In the genomic region with DNA sequence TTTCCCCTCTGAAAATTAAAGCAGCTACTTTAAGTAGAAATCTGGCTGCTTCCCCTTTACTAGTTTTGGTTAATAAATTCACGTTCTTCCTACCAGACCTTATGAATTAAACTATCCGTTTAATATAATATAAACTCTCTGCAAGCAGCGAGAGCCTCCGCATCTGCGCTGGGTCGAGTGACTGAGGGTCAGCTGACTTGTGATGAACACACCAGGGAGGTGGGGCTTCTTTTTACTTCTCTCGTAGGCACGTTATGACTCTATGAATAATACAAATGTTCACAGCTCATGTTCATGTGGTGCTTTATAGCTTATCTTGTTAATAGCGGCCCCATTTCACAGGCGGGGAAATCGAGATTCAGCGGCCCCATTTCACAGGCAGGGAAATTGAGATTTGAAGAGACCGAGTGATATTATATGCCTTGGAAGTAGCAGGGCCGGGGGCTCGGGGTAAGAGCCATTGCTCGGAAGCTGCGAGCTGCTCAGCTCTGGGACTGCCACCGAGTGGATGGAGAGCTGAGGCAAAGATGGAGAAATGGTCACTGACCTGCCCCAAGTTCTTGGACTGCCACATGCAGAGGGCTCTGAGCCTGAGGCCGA, we compare ENCODE assay signal across 10 cellular contexts. TPM values are rescaled to one million over a fixed set of nuclear protein-coding genes. Genes with fewer than 3 reads are reported as not detected.
DNase-seq lines count a peak whose midpoint lies in the region; ATAC-seq and TF ChIP-seq lines count a peak whose summit lies in the region.
"Had no signal": no experiment of that assay in that cellular context is flagged by ENCODE, and none has a peak within 500 bp of the region (broad histone marks: within the 10 kb centered on the region; RNA-seq: fewer than 3 reads in every experiment).

No MANE protein-coding gene starts in this region.

- peak overlapping the region; percentile 14 to 82 (median 75) for H3K27ac ChIP-seq in esophagus squamous epithelium

- H3K4me1 ChIP-seq in esophagus squamous epithelium: peaks cover 5 to 66% (median 25%) of the 10 kb centered on the region in 3 donors

- WGBS in esophagus squamous epithelium, 2 donors: 72 to 85% methylated on average over 10 to 18 of the region's 19 CpGs

- no peak for TF ChIP-seq POLR2A in esophagus squamous epithelium (IDR thresholded peaks at IDR 0.05)

- no peaks in the 10 kb centered on the region for H3K9me3 ChIP-seq in esophagus squamous epithelium

- TF ChIP-seq CTCF in AG09309 (IDR thresholded peaks at IDR 0.05; ENCODE audit: control insufficient read depth, insufficient read depth, low read depth, low read length, missing control alignments): no peak
- TF ChIP-seq CTCF in esophagus squamous epithelium (IDR thresholded peaks at IDR 0.05): no peak
- TF ChIP-seq CTCF in omental fat pad (IDR thresholded peaks at IDR 0.05): no peak

- DNase-seq in AG09309 (ENCODE audit: low read depth) (peak; percentile 5), HCEC 1CT (peak; percentile 48), esophagus squamous epithelium (lab: John Stamatoyannopoulos, UW) (no peak), omental fat pad (ENCODE audit: low spot score) (no peak), mesenteric fat pad (ENCODE audit: low spot score) (no peak), T1000 (lab: John Stamatoyannopoulos, UW) (no peak), C1 segment of cervical spinal cord (lab: John Stamatoyannopoulos, UW) (no peak)
- DNase-seq: activated gamma-delta T cell, nephron progenitor cell had no signal

- intact Hi-C loops in esophagus squamous epithelium (cut with DNase I): no loop called here

- peak overlapping the region; percentile 16 for H3K4me3 ChIP-seq in AG09309 (ENCODE audit: control insufficient read depth, low read depth, low read length)
- peak overlapping the region in 3 of 4 donors; percentile 15 to 53 (median 18) for H3K4me3 ChIP-seq in esophagus squamous epithelium

- H3K36me3 ChIP-seq in esophagus squamous epithelium: no peaks in the 10 kb centered on the region

- peaks cover 0 to 32% (median 0%) of the 10 kb centered on the region in 4 donors for H3K27me3 ChIP-seq in esophagus squamous epithelium

- peak; percentile 70 for ATAC-seq in omental fat pad (ENCODE audit: low FRiP score)
- ATAC-seq in GM19324 (IDR thresholded peaks at IDR 0.05; ENCODE audit: low FRiP score, unreplicated experiment): no peak

RNA-seq across cellular contexts. Expression of gene MUC4, which starts 8.3 kb away (rescaled TPM):
- total RNA-seq in esophagus squamous epithelium: 10 to 100 TPM; 11.1 to 51.6 (median 32.2) TPM
- total RNA-seq in omental fat pad: under 1 TPM in 1 of 4 donors, not detected in 3; 0.09 TPM
- not detected for total RNA-seq in mesenteric fat pad

Comparison
In these comparisons a context has a peak if more than half of its experiments do, and no peak if none do; other contexts are left out.
1. DNase-seq: peak in AG09309 (single experiment) and HCEC 1CT (single experiment); none in esophagus squamous epithelium (single experiment), omental fat pad (single experiment), mesenteric fat pad (single experiment), T1000 (single experiment) and C1 segment of cervical spinal cord (0 of 14).
2. RNA of gene MUC4, which starts 8.3 kb away (total RNA-seq): 11.1 to 51.6 TPM in esophagus squamous epithelium; 0.09 TPM in omental fat pad and not detected in mesenteric fat pad (single experiment); every median in the first group is over 10 times any median in the second.